ENCODE assay signal across 2 cellular contexts in the genomic region with DNA sequence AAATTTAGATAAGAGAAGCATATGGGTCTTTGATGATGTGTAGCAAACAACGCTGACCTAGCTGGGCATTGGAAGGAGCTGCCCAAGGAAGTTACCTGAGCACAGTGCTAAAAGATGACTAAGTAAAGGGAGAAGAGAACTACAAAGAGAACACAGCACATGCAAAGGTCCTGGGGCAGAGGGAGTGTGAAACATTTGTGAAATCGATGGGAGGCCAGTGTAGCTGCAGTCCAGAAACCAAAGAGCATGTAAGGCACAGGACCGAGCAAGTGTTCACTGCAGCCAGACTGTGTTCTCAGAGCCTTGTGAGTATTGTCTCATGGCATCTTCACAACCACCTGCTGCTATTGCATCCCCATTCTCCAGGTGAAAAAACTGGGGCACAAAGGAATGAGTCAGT.
TF ChIP-seq lines count a peak whose summit lies in the region.

No MANE protein-coding gene starts in this region.

TF ChIP-seq in IMR-90, 13 proteins besides CTCF, POLR2A, EP300 and RAD21:
- no peak for TF ChIP-seq CHD1 (IDR thresholded peaks at IDR 0.05; ENCODE audit: low read depth, low read length)
- TF ChIP-seq, protein P1, sequence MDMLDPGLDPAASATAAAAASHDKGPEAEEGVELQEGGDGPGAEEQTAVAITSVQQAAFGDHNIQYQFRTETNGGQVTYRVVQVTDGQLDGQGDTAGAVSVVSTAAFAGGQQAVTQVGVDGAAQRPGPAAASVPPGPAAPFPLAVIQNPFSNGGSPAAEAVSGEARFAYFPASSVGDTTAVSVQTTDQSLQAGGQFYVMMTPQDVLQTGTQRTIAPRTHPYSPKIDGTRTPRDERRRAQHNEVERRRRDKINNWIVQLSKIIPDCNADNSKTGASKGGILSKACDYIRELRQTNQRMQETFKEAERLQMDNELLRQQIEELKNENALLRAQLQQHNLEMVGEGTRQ (IDR thresholded peaks at IDR 0.05; ENCODE audit: low read depth, low read length): no peak

TF ChIP-seq in H1, 55 proteins besides CTCF, POLR2A, EP300 and RAD21:
- TF ChIP-seq KDM1A (IDR thresholded peaks at IDR 0.05; ENCODE audit: borderline replicate concordance, low read length) (peak; percentile 71; the same call in 1 of the 2 replicates), SUZ12 (IDR thresholded peaks at IDR 0.05; ENCODE audit: low read length) (no peak)
